Comparison of ENCODE assay signal across 28 cellular contexts in genomic region chr2:120404274-120404673, GRCh38. TPM values are rescaled to one million over a fixed set of nuclear protein-coding genes. Genes with fewer than 3 reads are reported as not detected.
"Had no signal": no experiment of that assay in that cellular context is flagged by ENCODE, and none has a peak within 500 bp of the region (broad histone marks: within the 10 kb centered on the region; RNA-seq: fewer than 3 reads in every experiment).

No MANE protein-coding gene starts in this region.

- H3K9me3 ChIP-seq: gastrocnemius medialis, neutrophil, right lobe of liver, thyroid gland had no signal

- H3K4me1 ChIP-seq: gastrocnemius medialis, heart left ventricle, left lung, parathyroid adenoma, right lobe of liver had no signal

- ATAC-seq: esophagus mucosa; gastrocnemius medialis; heart left ventricle; left cardiac atrium; left lung; mucosa of descending colon; natural killer cell treated with Interleukin-12 subunit alpha and Interleukin-12 subunit beta and Interleukin-15 and Interleukin-18, amount 100 ng/mL, for 72 hours had no signal

- H3K36me3 ChIP-seq: gastrocnemius medialis, heart left ventricle, left lung, neutrophil, right lobe of liver, stomach, thyroid gland had no signal

- H3K27ac ChIP-seq: epithelial cell of prostate, gastrocnemius medialis, heart left ventricle, left lung, neutrophil, parathyroid adenoma, right lobe of liver, stomach, thyroid gland had no signal

- H3K4me3 ChIP-seq: gastrocnemius medialis, heart left ventricle, left lung, mucosa of descending colon, right lobe of liver, stomach, thyroid gland had no signal

- H3K27me3 ChIP-seq: gastrocnemius medialis, neutrophil, right lobe of liver, thyroid gland had no signal

- H3K9ac ChIP-seq: parathyroid adenoma had no signal

- DNase-seq: effector CD8-positive, alpha-beta T cell; foreskin fibroblast; gastrocnemius medialis; heart left ventricle; hippocampal formation; left cardiac atrium; left lung; mesenchymal stem cell; mucosa of descending colon; naive B cell; small intestine; stimulated activated CD4-positive, alpha-beta T cell treated with anti-CD3 and anti-CD28 coated beads, Interleukin-12 subunit alpha, Interleukin-12 subunit beta, amount 100 ng/mL, for 4 hours; stimulated activated CD4-positive, alpha-beta T cell treated with anti-CD3 and anti-CD28 coated beads, Interleukin-1b, Interleukin-23, amount 100 ng/mL, for 48 hours; stimulated activated CD4-positive, alpha-beta T cell treated with anti-CD3 and anti-CD28 coated beads, Interleukin-4, amount 100 ng/mL, for 1 hour; stimulated activated CD8-positive, alpha-beta memory T cell treated with anti-CD3 and anti-CD28 coated beads, Interleukin-4, amount 100 ng/mL, for 48 hours; stimulated activated naive CD4-positive, alpha-beta T cell treated with Interleukin-2 at 50 U/mL for 16 hours; stomach; thyroid gland had no signal

- FAIRE-seq: islet of Langerhans, small intestine had no signal

- H3K79me2 ChIP-seq: parathyroid adenoma had no signal

- H2AFZ ChIP-seq: parathyroid adenoma had no signal

RNA-seq across cellular contexts. Expression of gene INHBB, which starts 58.3 kb away (rescaled TPM):
- total RNA-seq: endodermal cell; mesothelial cell of epicardium; natural killer cell treated with Interleukin-12 subunit alpha and Interleukin-12 subunit beta and Interleukin-15 and Interleukin-18, amount 100 ng/mL, for 72 hours; progenitor cell of endocrine pancreas had no signal
